ENCODE assay signal across 17 cellular contexts in the genomic region with DNA sequence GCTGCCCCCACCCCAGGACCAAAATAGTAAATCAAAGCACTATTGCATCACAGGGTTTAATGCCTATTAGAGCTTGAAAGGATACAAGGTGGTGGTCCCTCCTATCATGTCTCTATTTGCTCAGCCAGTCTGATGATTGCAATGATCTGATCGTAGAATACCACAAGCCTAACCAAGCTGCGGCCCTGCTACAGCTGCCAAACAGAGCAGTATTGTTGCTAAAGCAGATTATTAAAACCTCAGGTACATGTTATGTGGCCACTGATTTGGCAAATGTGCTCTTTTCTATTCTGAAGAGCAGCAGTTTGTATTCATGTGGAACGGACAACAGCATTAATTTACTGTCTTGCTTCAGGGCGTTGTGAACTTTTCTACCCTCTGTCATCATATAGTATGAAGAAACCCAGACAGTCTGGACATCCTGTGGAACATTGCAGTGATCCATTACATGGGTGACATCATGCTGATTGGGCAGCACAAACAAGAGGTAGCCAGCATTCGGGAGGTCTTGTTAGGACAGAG. TPM values are rescaled to one million over a fixed set of nuclear protein-coding genes. Genes with fewer than 3 reads are reported as not detected.
DNase-seq lines count a peak whose midpoint lies in the region; ATAC-seq and TF ChIP-seq lines count a peak whose summit lies in the region.
"Had no signal": no experiment of that assay in that cellular context is flagged by ENCODE, and none has a peak within 500 bp of the region (broad histone marks: within the 10 kb centered on the region; RNA-seq: fewer than 3 reads in every experiment).

No MANE protein-coding gene starts in this region.

- no peak for TF ChIP-seq CTCF in foreskin fibroblast (IDR thresholded peaks at IDR 0.05; ENCODE audit: low read depth, low read length)
- TF ChIP-seq CTCF in endothelial cell (IDR thresholded peaks at IDR 0.05; ENCODE audit: unreplicated experiment) = no peak

- H3K36me3 Mint-ChIP-seq in endothelial cell (ENCODE audit: low read depth, unreplicated experiment) = no peaks in the 10 kb centered on the region
- H3K36me3 Mint-ChIP-seq: activated naive CD8-positive, alpha-beta T cell treated with anti-CD3 and anti-CD28 coated beads for 36 hours; stimulated activated memory B cell treated with anti-CD40 and anti-IgM and Interleukin-4, amounts not matched to agents 10 μg/mL and 1 μg/mL and 100 μg/mL, for 72 hours had no signal

- H3K4me1 Mint-ChIP-seq in endothelial cell (ENCODE audit: unreplicated experiment) = no peaks in the 10 kb centered on the region
- H3K4me1 Mint-ChIP-seq: activated naive CD8-positive, alpha-beta T cell treated with anti-CD3 and anti-CD28 coated beads for 36 hours; stimulated activated memory B cell treated with anti-CD40 and anti-IgM and Interleukin-4, amounts not matched to agents 10 μg/mL and 1 μg/mL and 100 μg/mL, for 72 hours had no signal

- H3K9me3 Mint-ChIP-seq in endothelial cell (ENCODE audit: unreplicated experiment) = no peaks in the 10 kb centered on the region
- H3K9me3 Mint-ChIP-seq: activated naive CD8-positive, alpha-beta T cell treated with anti-CD3 and anti-CD28 coated beads for 36 hours; activated T-cell treated with anti-CD3 and anti-CD28 coated beads, Interleukin-2, amount 50 U/mL, for 4 hours; stimulated activated memory B cell treated with anti-CD40 and anti-IgM and Interleukin-4, amounts not matched to agents 10 μg/mL and 1 μg/mL and 100 μg/mL, for 72 hours had no signal

- no peak overlapping the region for H3K4me3 Mint-ChIP-seq in endothelial cell (ENCODE audit: unreplicated experiment)
- H3K4me3 Mint-ChIP-seq: activated naive CD8-positive, alpha-beta T cell treated with anti-CD3 and anti-CD28 coated beads for 36 hours; activated T-cell treated with anti-CD3 and anti-CD28 coated beads, Interleukin-2, amount 50 U/mL, for 4 hours; stimulated activated memory B cell treated with anti-CD40 and anti-IgM and Interleukin-4, amounts not matched to agents 10 μg/mL and 1 μg/mL and 100 μg/mL, for 72 hours had no signal

- ATAC-seq in HG02852 (IDR thresholded peaks at IDR 0.05; ENCODE audit: unreplicated experiment) = no peak
- ATAC-seq: activated T-cell treated with anti-CD3 and anti-CD28 coated beads, Interleukin-2, amount 50 U/mL, for 4 hours had no signal

- intact Hi-C loops in posterior cingulate gyrus (cut with DNase I) = no loop called here

- H3K27me3 Mint-ChIP-seq in endothelial cell (ENCODE audit: unreplicated experiment) = peaks cover 5% of the 10 kb centered on the region
- H3K27me3 Mint-ChIP-seq: stimulated activated memory B cell treated with anti-CD40 and anti-IgM and Interleukin-4, amounts not matched to agents 10 μg/mL and 1 μg/mL and 100 μg/mL, for 72 hours had no signal

- DNase-seq in HK-2 (ENCODE audit: unreplicated experiment) = peak; percentile 14
- peak; percentile 40 for DNase-seq in SKM-1 (lab: John Stamatoyannopoulos, UW; ENCODE audit: unreplicated experiment)
- DNase-seq in foreskin fibroblast = peak; percentile 47 to 65
- DNase-seq in skeletal muscle cell (ENCODE audit: low read depth) = peak; percentile 73
- DNase-seq in endothelial cell (ENCODE audit: low spot score) = no peak
- no peak for DNase-seq in posterior cingulate gyrus
- DNase-seq: activated CD4-positive, alpha-beta T cell treated with anti-CD3 and anti-CD28 coated beads, Interleukin-2, amount 50 U/mL, for 4 hours; activated naive CD8-positive, alpha-beta T cell treated with anti-CD3 and anti-CD28 coated beads for 36 hours; activated T-cell treated with anti-CD3 and anti-CD28 coated beads, Interleukin-2, amount 50 U/mL, for 4 hours; cerebellar nuclear complex; MG63; NK-92 treated with Interleukin-12 subunit alpha and Interleukin-12 subunit beta, amount 100 ng/mL, for 24 hours had no signal

- H3K4me3 ChIP-seq in foreskin fibroblast (ENCODE audit: low read depth in 1 of 2, low read length in 2 of 2) = no peak overlapping the region
- no peak overlapping the region for H3K4me3 ChIP-seq in skeletal muscle cell (ENCODE audit: low read depth, low read length)
- H3K4me3 ChIP-seq: MG63, SJSA1, uterus had no signal

- H3K27ac Mint-ChIP-seq in endothelial cell (ENCODE audit: unreplicated experiment) = no peak overlapping the region
- H3K27ac Mint-ChIP-seq: activated naive CD8-positive, alpha-beta T cell treated with anti-CD3 and anti-CD28 coated beads for 36 hours; stimulated activated memory B cell treated with anti-CD40 and anti-IgM and Interleukin-4, amounts not matched to agents 10 μg/mL and 1 μg/mL and 100 μg/mL, for 72 hours had no signal

RNA-seq across cellular contexts. Expression of a gene that starts 8.4 kb away (rescaled TPM):
- total RNA-seq in endothelial cell (ENCODE audit: unreplicated experiment) = 180 TPM

RNA-seq across cellular contexts. Expression of a gene that starts 19.7 kb away (rescaled TPM):
- total RNA-seq in endothelial cell (ENCODE audit: unreplicated experiment) = not detected
- total RNA-seq: activated naive CD8-positive, alpha-beta T cell treated with anti-CD3 and anti-CD28 coated beads for 36 hours; activated T-cell treated with anti-CD3 and anti-CD28 coated beads, Interleukin-2, amount 50 U/mL, for 4 hours; skeletal muscle tissue had no signal

Comparison
In these comparisons a context has a peak if more than half of its experiments do, and no peak if none do; other contexts are left out.
1. DNase-seq: peak in HK-2 (single experiment), SKM-1 (single experiment), foreskin fibroblast (2 of 2) and skeletal muscle cell (single experiment); none in endothelial cell (single experiment) and posterior cingulate gyrus (0 of 10).